Comparison of ENCODE assay signal across 1 cellular context in the genomic region with DNA sequence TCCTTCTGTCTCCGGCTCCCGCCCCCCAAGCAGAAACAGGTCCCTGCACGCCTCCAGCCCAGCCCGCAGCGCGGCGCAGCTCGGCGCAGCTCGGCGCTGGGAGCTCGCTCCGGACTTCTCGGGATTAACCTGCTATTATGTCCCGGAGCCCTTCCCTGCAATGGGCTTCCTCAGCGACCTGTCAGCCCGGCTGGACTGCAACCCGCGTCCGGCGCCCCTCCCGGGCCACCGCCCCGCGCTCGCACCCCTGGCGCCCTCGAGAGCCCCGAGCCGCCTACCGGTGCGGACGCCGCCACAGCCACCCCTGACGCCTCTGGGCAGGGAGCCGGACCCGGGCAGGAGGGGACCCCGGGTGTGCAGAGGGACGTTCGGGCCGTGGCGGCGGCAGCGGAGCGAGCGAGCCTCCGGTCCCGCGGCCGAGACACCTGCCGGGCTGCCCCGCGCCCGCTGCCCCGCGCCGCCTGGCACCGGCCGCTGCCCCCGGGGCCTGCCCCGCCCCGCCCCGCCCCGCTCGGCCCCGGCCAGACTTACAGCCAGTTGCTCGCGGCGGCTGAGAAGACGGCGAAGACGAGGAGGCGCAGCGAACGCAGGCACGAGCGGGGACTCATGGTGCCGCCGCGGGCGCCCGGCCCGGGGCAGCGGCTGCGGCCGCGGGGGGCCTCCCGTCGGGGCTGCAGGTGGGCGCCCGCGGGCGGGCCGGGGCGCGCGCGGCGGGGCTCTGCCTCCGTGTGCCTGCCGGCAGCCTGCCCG.
A peak's percentile ranks its signal among the peaks of the same experiment; 100 is the strongest.
TF ChIP-seq lines count a peak whose summit lies in the region.

No MANE protein-coding gene starts in this region.

TF ChIP-seq in HepG2, 621 proteins besides CTCF, POLR2A, EP300 and RAD21 (continued from another document):
- no peak for TF ChIP-seq HOXA7 (CRISPR knock-in tag; IDR thresholded peaks at IDR 0.05)
- no peak for TF ChIP-seq ZNF101 (CRISPR knock-in tag; IDR thresholded peaks at IDR 0.05; ENCODE audit: borderline replicate concordance, low read depth)
- no peak for TF ChIP-seq IKZF4 (CRISPR knock-in tag; IDR thresholded peaks at IDR 0.05; ENCODE audit: borderline replicate concordance, low read depth, not compliant biosample characterization)
- TF ChIP-seq, protein P1, sequence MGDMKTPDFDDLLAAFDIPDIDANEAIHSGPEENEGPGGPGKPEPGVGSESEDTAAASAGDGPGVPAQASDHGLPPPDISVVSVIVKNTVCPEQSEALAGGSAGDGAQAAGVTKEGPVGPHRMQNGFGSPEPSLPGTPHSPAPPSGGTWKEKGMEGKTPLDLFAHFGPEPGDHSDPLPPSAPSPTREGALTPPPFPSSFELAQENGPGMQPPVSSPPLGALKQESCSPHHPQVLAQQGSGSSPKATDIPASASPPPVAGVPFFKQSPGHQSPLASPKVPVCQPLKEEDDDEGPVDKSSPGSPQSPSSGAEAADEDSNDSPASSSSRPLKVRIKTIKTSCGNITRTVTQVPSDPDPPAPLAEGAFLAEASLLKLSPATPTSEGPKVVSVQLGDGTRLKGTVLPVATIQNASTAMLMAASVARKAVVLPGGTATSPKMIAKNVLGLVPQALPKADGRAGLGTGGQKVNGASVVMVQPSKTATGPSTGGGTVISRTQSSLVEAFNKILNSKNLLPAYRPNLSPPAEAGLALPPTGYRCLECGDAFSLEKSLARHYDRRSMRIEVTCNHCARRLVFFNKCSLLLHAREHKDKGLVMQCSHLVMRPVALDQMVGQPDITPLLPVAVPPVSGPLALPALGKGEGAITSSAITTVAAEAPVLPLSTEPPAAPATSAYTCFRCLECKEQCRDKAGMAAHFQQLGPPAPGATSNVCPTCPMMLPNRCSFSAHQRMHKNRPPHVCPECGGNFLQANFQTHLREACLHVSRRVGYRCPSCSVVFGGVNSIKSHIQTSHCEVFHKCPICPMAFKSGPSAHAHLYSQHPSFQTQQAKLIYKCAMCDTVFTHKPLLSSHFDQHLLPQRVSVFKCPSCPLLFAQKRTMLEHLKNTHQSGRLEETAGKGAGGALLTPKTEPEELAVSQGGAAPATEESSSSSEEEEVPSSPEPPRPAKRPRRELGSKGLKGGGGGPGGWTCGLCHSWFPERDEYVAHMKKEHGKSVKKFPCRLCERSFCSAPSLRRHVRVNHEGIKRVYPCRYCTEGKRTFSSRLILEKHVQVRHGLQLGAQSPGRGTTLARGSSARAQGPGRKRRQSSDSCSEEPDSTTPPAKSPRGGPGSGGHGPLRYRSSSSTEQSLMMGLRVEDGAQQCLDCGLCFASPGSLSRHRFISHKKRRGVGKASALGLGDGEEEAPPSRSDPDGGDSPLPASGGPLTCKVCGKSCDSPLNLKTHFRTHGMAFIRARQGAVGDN (CRISPR knock-in tag; IDR thresholded peaks at IDR 0.05), result peak; percentile 18; the same call in 1 of the 2 replicates
